1 cellular context compared by ENCODE assay signal in genomic region chr20:17503501-17504325, GRCh38.
TF ChIP-seq lines count a peak whose summit lies in the region.

No MANE protein-coding gene starts in this region.

TF ChIP-seq in GM23338, 12 proteins besides CTCF, POLR2A, EP300 and RAD21 (continued from another document):
- TF ChIP-seq, protein P1, sequence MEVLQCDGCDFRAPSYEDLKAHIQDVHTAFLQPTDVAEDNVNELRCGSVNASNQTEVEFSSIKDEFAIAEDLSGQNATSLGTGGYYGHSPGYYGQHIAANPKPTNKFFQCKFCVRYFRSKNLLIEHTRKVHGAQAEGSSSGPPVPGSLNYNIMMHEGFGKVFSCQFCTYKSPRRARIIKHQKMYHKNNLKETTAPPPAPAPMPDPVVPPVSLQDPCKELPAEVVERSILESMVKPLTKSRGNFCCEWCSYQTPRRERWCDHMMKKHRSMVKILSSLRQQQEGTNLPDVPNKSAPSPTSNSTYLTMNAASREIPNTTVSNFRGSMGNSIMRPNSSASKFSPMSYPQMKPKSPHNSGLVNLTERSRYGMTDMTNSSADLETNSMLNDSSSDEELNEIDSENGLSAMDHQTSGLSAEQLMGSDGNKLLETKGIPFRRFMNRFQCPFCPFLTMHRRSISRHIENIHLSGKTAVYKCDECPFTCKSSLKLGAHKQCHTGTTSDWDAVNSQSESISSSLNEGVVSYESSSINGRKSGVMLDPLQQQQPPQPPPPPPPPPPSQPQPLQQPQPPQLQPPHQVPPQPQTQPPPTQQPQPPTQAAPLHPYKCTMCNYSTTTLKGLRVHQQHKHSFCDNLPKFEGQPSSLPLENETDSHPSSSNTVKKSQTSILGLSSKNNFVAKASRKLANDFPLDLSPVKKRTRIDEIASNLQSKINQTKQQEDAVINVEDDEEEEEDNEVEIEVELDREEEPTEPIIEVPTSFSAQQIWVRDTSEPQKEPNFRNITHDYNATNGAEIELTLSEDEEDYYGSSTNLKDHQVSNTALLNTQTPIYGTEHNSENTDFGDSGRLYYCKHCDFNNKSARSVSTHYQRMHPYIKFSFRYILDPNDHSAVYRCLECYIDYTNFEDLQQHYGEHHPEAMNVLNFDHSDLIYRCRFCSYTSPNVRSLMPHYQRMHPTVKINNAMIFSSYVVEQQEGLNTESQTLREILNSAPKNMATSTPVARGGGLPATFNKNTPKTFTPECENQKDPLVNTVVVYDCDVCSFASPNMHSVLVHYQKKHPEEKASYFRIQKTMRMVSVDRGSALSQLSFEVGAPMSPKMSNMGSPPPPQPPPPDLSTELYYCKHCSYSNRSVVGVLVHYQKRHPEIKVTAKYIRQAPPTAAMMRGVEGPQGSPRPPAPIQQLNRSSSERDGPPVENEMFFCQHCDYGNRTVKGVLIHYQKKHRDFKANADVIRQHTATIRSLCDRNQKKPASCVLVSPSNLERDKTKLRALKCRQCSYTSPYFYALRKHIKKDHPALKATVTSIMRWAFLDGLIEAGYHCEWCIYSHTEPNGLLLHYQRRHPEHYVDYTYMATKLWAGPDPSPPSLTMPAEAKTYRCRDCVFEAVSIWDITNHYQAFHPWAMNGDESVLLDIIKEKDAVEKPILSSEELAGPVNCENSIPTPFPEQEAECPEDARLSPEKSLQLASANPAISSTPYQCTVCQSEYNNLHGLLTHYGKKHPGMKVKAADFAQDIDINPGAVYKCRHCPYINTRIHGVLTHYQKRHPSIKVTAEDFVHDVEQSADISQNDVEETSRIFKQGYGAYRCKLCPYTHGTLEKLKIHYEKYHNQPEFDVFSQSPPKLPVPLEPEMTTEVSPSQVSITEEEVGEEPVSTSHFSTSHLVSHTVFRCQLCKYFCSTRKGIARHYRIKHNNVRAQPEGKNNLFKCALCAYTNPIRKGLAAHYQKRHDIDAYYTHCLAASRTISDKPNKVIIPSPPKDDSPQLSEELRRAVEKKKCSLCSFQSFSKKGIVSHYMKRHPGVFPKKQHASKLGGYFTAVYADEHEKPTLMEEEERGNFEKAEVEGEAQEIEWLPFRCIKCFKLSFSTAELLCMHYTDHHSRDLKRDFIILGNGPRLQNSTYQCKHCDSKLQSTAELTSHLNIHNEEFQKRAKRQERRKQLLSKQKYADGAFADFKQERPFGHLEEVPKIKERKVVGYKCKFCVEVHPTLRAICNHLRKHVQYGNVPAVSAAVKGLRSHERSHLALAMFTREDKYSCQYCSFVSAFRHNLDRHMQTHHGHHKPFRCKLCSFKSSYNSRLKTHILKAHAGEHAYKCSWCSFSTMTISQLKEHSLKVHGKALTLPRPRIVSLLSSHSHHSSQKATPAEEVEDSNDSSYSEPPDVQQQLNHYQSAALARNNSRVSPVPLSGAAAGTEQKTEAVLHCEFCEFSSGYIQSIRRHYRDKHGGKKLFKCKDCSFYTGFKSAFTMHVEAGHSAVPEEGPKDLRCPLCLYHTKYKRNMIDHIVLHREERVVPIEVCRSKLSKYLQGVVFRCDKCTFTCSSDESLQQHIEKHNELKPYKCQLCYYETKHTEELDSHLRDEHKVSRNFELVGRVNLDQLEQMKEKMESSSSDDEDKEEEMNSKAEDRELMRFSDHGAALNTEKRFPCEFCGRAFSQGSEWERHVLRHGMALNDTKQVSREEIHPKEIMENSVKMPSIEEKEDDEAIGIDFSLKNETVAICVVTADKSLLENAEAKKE (CRISPR knock-in tag; IDR thresholded peaks at IDR 0.05) = no peak
- no peak for TF ChIP-seq JUNB (IDR thresholded peaks at IDR 0.05; ENCODE audit: unreplicated experiment)
- TF ChIP-seq ETS1 (IDR thresholded peaks at IDR 0.05) = no peak
- TF ChIP-seq EZH2phosphoT487 (IDR thresholded peaks at IDR 0.05; ENCODE audit: unreplicated experiment) = no peak
- no peak for TF ChIP-seq CREB1 (CRISPR knock-in tag; IDR thresholded peaks at IDR 0.05; ENCODE audit: low read depth)
- no peak for TF ChIP-seq EZH2 (IDR thresholded peaks at IDR 0.05; ENCODE audit: low read depth, unreplicated experiment)
TF ChIP-seq in GM23338: peak in this region for 0.
